ENCODE assay signal across 8 cellular contexts in genomic region chr10:97292097-97292861, GRCh38. TPM values are rescaled to one million over a fixed set of nuclear protein-coding genes. Genes with fewer than 3 reads are reported as not detected.
DNase-seq lines count a peak whose midpoint lies in the region; ATAC-seq and TF ChIP-seq lines count a peak whose summit lies in the region.

Gene ARHGAP19, minus strand, starts transcription at chr10:97292637. Its CDS starts 10 bp downstream, at chr10:97292627.

- no peaks in the 10 kb centered on the region for H3K36me3 ChIP-seq in H7 (replicated peaks; ENCODE audit: control insufficient read depth, insufficient read depth, low read length)

- H3K27me3 Mint-ChIP-seq in natural killer cell treated with Interleukin-12 subunit alpha and Interleukin-12 subunit beta and Interleukin-15 and Interleukin-18, amount 100 ng/mL, for 72 hours, result no peaks in the 10 kb centered on the region

- peak; percentile 99 for ATAC-seq in natural killer cell treated with Interleukin-12 subunit alpha and Interleukin-12 subunit beta and Interleukin-15 and Interleukin-18, amount 100 ng/mL, for 72 hours
- ATAC-seq in stimulated activated naive CD8-positive, alpha-beta T cell treated with anti-CD3 and anti-CD28 coated beads, Interleukin-15, Interleukin-2, amounts not matched to agents 100 U/mL and 50 U/mL, for 24 hours, result peak; percentile 98

- H3K27me3 ChIP-seq in H7 (ENCODE audit: control insufficient read depth, insufficient read depth, low read length), result no peaks in the 10 kb centered on the region

- peak within 1 kb of the TSS; percentile 99 for H3K4me3 Mint-ChIP-seq in natural killer cell treated with Interleukin-12 subunit alpha and Interleukin-12 subunit beta and Interleukin-15 and Interleukin-18, amount 100 ng/mL, for 72 hours

- no peaks in the 10 kb centered on the region for H3K9me3 Mint-ChIP-seq in natural killer cell treated with Interleukin-12 subunit alpha and Interleukin-12 subunit beta and Interleukin-15 and Interleukin-18, amount 100 ng/mL, for 72 hours

- DNase-seq in G401 (ENCODE audit: low spot score), result peak; percentile 99
- DNase-seq in H7, result peak; percentile 93
- peak; percentile 99 for DNase-seq in M059J (ENCODE audit: low read depth)
- DNase-seq in SHP77 (lab: John Stamatoyannopoulos, UW), result peak; percentile 97 to 99
- DNase-seq in activated effector memory CD4-positive, alpha-beta T cell treated with Interleukin-2 at 50 U/mL for 16 hours, result peak; percentile 89
- peak; percentile 99 for DNase-seq in fibroblast of pulmonary artery (ENCODE audit: low read depth)
- DNase-seq in natural killer cell treated with Interleukin-12 subunit alpha and Interleukin-12 subunit beta and Interleukin-15 and Interleukin-18, amount 100 ng/mL, for 72 hours (ENCODE audit: low spot score), result peak; percentile 94
- DNase-seq in stimulated activated naive CD8-positive, alpha-beta T cell treated with anti-CD3 and anti-CD28 coated beads, Interleukin-15, Interleukin-2, amounts not matched to agents 100 U/mL and 50 U/mL, for 24 hours, result peak; percentile 90

- in situ Hi-C loops in G401 (cut with HindIII; ENCODE audit: low sequenced_read_pairs), result no loop called here

- peaks cover 5% of the 10 kb centered on the region for H3K36me3 Mint-ChIP-seq in natural killer cell treated with Interleukin-12 subunit alpha and Interleukin-12 subunit beta and Interleukin-15 and Interleukin-18, amount 100 ng/mL, for 72 hours

- peak within 1 kb of the TSS; percentile 81 to 88 for H3K27ac Mint-ChIP-seq in natural killer cell treated with Interleukin-12 subunit alpha and Interleukin-12 subunit beta and Interleukin-15 and Interleukin-18, amount 100 ng/mL, for 72 hours

- peak within 1 kb of the TSS; percentile 87 for H3K4me3 ChIP-seq in H7 (ENCODE audit: insufficient read depth, low read depth, low read length)
- peak within 1 kb of the TSS; percentile 80 for H3K4me3 ChIP-seq in fibroblast of pulmonary artery (replicated peaks; ENCODE audit: low read depth, low read length)

- TF ChIP-seq CTCF in fibroblast of pulmonary artery (IDR thresholded peaks at IDR 0.05; ENCODE audit: low read length, missing control alignments), result peak; percentile 0

- peaks cover 13 to 22% of the 10 kb centered on the region in 2 donors for H3K4me1 Mint-ChIP-seq in natural killer cell treated with Interleukin-12 subunit alpha and Interleukin-12 subunit beta and Interleukin-15 and Interleukin-18, amount 100 ng/mL, for 72 hours (ENCODE audit: low read depth in 2 of 2)

RNA-seq across cellular contexts. Expression of gene ARHGAP19, which starts in this region (rescaled TPM):
- 8.8 and 11.3 TPM in 2 replicates for total RNA-seq in G401 (2014; rRNA removed; shearing (Covaris generic))
- 38.7 and 54.0 TPM in 2 replicates for total RNA-seq in H7 (2014; rRNA removed; shearing (Covaris generic))
- 12.4 and 12.7 TPM in 2 replicates for total RNA-seq in M059J (2014; rRNA removed; shearing (Covaris generic))
- 10 to 100 TPM; 38.2 to 40.2 TPM for total RNA-seq in natural killer cell treated with Interleukin-12 subunit alpha and Interleukin-12 subunit beta and Interleukin-15 and Interleukin-18, amount 100 ng/mL, for 72 hours

Comparison
In these comparisons a context has a peak if more than half of its experiments do, and no peak if none do; other contexts are left out.
1. Peak in every context shown above with its lines: DNase-seq, ATAC-seq and H3K4me3 ChIP-seq.